15 cellular contexts compared by ENCODE assay signal in genomic region chr9:78453450-78453849, GRCh38.
A peak's percentile ranks its signal among the peaks of the same experiment; 100 is the strongest.
DNase-seq lines count a peak whose midpoint lies in the region; FAIRE-seq and TF ChIP-seq lines count a peak whose summit lies in the region.
"Had no signal": no experiment of that assay in that cellular context is flagged by ENCODE, and none has a peak within 500 bp of the region (broad histone marks: within the 10 kb centered on the region; RNA-seq: fewer than 3 reads in every experiment).

No MANE protein-coding gene starts in this region.

- H3K79me2 ChIP-seq in H1 (ENCODE audit: control insufficient read depth in 1 of 2, insufficient read depth in 2 of 2, low read length in 2 of 2): no peaks in the 10 kb centered on the region

- no peak overlapping the region for H3K14ac ChIP-seq in H1 (ENCODE audit: insufficient read length)

- DNase-seq in NCI-H146 (lab: John Stamatoyannopoulos, UW) (peak; percentile 18), NCI-H146 treated with DMSO at 0.1 percent for 48 hours (lab: John Stamatoyannopoulos, UW; ENCODE audit: unreplicated experiment) (no peak), H1 (ENCODE audit: low read depth in 1 of 2, low spot score in 2 of 2) (no peak), nephron progenitor cell (no peak), GM10248 (ENCODE audit: extremely low spot score) (no peak)
- DNase-seq in NK-92 treated with Interleukin-12 subunit alpha and Interleukin-12 subunit beta, amount 100 ng/mL, for 24 hours (lab: John Stamatoyannopoulos, UW): no peak
- no peak for DNase-seq in activated naive CD4-positive, alpha-beta T cell treated with anti-CD3 and anti-CD28 coated beads for 36 hours
- DNase-seq: 8988T; AML-193; CD8-positive, alpha-beta memory T cell; DMS 273 treated with DMSO at 0.1 percent for 48 hours; DMS79 treated with DMSO at 0.1 percent for 48 hours; EL had no signal

- peaks cover 10% of the 10 kb centered on the region for H3K36me3 Mint-ChIP-seq in nephron progenitor cell (ENCODE audit: low read depth)
- H3K36me3 Mint-ChIP-seq in activated naive CD4-positive, alpha-beta T cell treated with anti-CD3 and anti-CD28 coated beads for 36 hours (ENCODE audit: low read depth): no peaks in the 10 kb centered on the region
- H3K36me3 Mint-ChIP-seq: CD8-positive, alpha-beta memory T cell had no signal

- H3K23me2 ChIP-seq in H1 (ENCODE audit: low read depth, low read length): no peaks in the 10 kb centered on the region

- H3K4me1 ChIP-seq in H1 (replicated peaks in 1 of 4; ENCODE audit: control insufficient read depth in 3 of 4, insufficient read depth in 4 of 4, low read length in 3 of 4): peaks cover 0 to 3% (median 0%) of the 10 kb centered on the region in 4 experiments; a peak in 2 of 7 replicates
- H3K4me1 ChIP-seq: BLaER1 had no signal

- no peak overlapping the region for H3K56ac ChIP-seq in H1 (replicated peaks; ENCODE audit: insufficient read length, low read depth, low read length)

- no peak for FAIRE-seq in H1 (lab: Jason Lieb, UNC)
- FAIRE-seq: G401.6 had no signal

- POLR2A ChIA-PET in H1 (lab: Charles Lee; ENCODE audit: partially characterized antibody): no interaction called here
- POLR2A ChIA-PET in GM10248 (lab: Yijun Ruan, JAX): no interaction called here

- no peak overlapping the region for H2AK5ac ChIP-seq in H1 (ENCODE audit: low read depth, low read length)

- no peak overlapping the region for H4K91ac ChIP-seq in H1 (replicated peaks; ENCODE audit: insufficient read length, low read length)

- 0 out of 2 replicates have a peak overlapping the region, but pooled peaks have one; percentile 42 for H4K8ac ChIP-seq in H1 (ENCODE audit: extremely low read depth, insufficient read depth, low read length)

- TF ChIP-seq CTCF in H1 (IDR thresholded peaks at IDR 0.05; ENCODE audit: control extremely low read depth in 1 of 3, insufficient read depth in 1 of 3, low read depth in 1 of 3, low read length in 3 of 3) (no peak), nephron progenitor cell (IDR thresholded peaks at IDR 0.05) (no peak), GM10248 (IDR thresholded peaks at IDR 0.05; ENCODE audit: control extremely low read depth, extremely low read depth, low read depth, missing control alignments) (no peak)

- intact Hi-C loops in activated naive CD4-positive, alpha-beta T cell treated with anti-CD3 and anti-CD28 coated beads for 36 hours (cut with micrococcal nuclease): no loop called here

- no peak overlapping the region for H3K4me2 ChIP-seq in H1 (ENCODE audit: insufficient read depth in 1 of 2, low read depth in 2 of 2, low read length in 2 of 2)
- H3K4me2 ChIP-seq: BLaER1 had no signal

- no peaks in the 10 kb centered on the region for H3K27me3 ChIP-seq in H1 (replicated peaks in 1 of 4; ENCODE audit: control insufficient read depth in 3 of 4, extremely low read depth in 1 of 4, insufficient read depth in 3 of 4, low read length in 3 of 4)
- H3K27me3 ChIP-seq: BLaER1 had no signal

- WGBS in H1 (ENCODE audit: extremely low coverage in 1 of 2, insufficient coverage in 1 of 2, insufficient read length in 1 of 2, insufficient replicate concordance in 2 of 2, low coverage in 1 of 2, low lambda C conversion rate in 2 of 2, missing lambda C conversion rate in 1 of 2), 2 experiments: 91% methylated on average over 7 of the region's 7 CpGs; no CpG with 5 or more reads in 1 of the 2 experiments

- H4K20me1 ChIP-seq in H1 (replicated peaks in 1 of 2; ENCODE audit: control insufficient read depth in 1 of 2, insufficient read depth in 2 of 2, low read length in 2 of 2): no peaks in the 10 kb centered on the region
- H4K20me1 ChIP-seq: BLaER1 had no signal

- no peak overlapping the region for H2BK15ac ChIP-seq in H1 (ENCODE audit: low read length)

- no peak overlapping the region for H3K27ac ChIP-seq in H1 (ENCODE audit: low read depth, low read length)
- H3K27ac ChIP-seq: BLaER1 had no signal

- H3K27ac Mint-ChIP-seq in nephron progenitor cell: peak overlapping the region; percentile 10
- H3K27ac Mint-ChIP-seq in activated naive CD4-positive, alpha-beta T cell treated with anti-CD3 and anti-CD28 coated beads for 36 hours: no peak overlapping the region
- H3K27ac Mint-ChIP-seq: CD8-positive, alpha-beta memory T cell had no signal

- no peak overlapping the region for H2AFZ ChIP-seq in H1 (ENCODE audit: low read length)

- no peak overlapping the region for H2BK5ac ChIP-seq in H1 (ENCODE audit: low read depth, low read length)

- no peak overlapping the region for H2BK20ac ChIP-seq in H1 (ENCODE audit: low read length)

- no peaks in the 10 kb centered on the region for H3K9me3 ChIP-seq in H1 (ENCODE audit: insufficient read depth in 2 of 2, low read depth in 1 of 2, low read length in 1 of 2)
- H3K9me3 ChIP-seq: BLaER1 had no signal

- no peak overlapping the region for H3K4ac ChIP-seq in H1 (replicated peaks; ENCODE audit: insufficient read length, low read depth, low read length)

- H3K4me3 Mint-ChIP-seq in nephron progenitor cell: no peak overlapping the region
- H3K4me3 Mint-ChIP-seq in activated naive CD4-positive, alpha-beta T cell treated with anti-CD3 and anti-CD28 coated beads for 36 hours: no peak overlapping the region
- H3K4me3 Mint-ChIP-seq: CD8-positive, alpha-beta memory T cell had no signal

- no peak for TF ChIP-seq POLR2A in H1 (IDR thresholded peaks at IDR 0.05; ENCODE audit: control extremely low read depth in 1 of 2, low read depth in 2 of 2, low read length in 2 of 2)

- no peak overlapping the region for H2BK12ac ChIP-seq in H1 (ENCODE audit: low read depth, low read length)

- H3K36me3 ChIP-seq in H1 (ENCODE audit: control insufficient read depth in 2 of 4, insufficient read depth in 4 of 4, low read length in 3 of 4): no peaks in the 10 kb centered on the region
- H3K36me3 ChIP-seq: BLaER1 had no signal

- H3K9me3 Mint-ChIP-seq in nephron progenitor cell: peaks cover 14% of the 10 kb centered on the region
- H3K9me3 Mint-ChIP-seq in activated naive CD4-positive, alpha-beta T cell treated with anti-CD3 and anti-CD28 coated beads for 36 hours: no peaks in the 10 kb centered on the region

- H4K5ac ChIP-seq in H1 (ENCODE audit: insufficient read length, low read depth, low read length): no peak overlapping the region

- no peak for TF ChIP-seq EP300 in H1 (IDR thresholded peaks at IDR 0.05; ENCODE audit: borderline replicate concordance in 1 of 2, low read depth in 2 of 2, low read length in 2 of 2)

- peaks cover 37% of the 10 kb centered on the region for H3K4me1 Mint-ChIP-seq in nephron progenitor cell
- no peaks in the 10 kb centered on the region for H3K4me1 Mint-ChIP-seq in activated naive CD4-positive, alpha-beta T cell treated with anti-CD3 and anti-CD28 coated beads for 36 hours (ENCODE audit: low read depth)
- H3K4me1 Mint-ChIP-seq: CD8-positive, alpha-beta memory T cell had no signal

- H3K23ac ChIP-seq in H1 (ENCODE audit: insufficient read length): no peak overlapping the region

- TF ChIP-seq RAD21 in H1 (IDR thresholded peaks at IDR 0.05 in 1 of 2, conservative IDR thresholded peaks at IDR 0.05 in 1 of 2; ENCODE audit: low read depth in 2 of 2, low read length in 2 of 2): no peak

- H2BK120ac ChIP-seq in H1 (replicated peaks; ENCODE audit: low read depth, low read length): no peak overlapping the region

- H3K18ac ChIP-seq in H1 (ENCODE audit: extremely low read depth, low read length): no peak overlapping the region

- no peak overlapping the region for H3K9ac ChIP-seq in H1 (replicated peaks in 1 of 4; ENCODE audit: extremely low read depth in 1 of 4, low read depth in 3 of 4, low read length in 3 of 4)
- H3K9ac ChIP-seq: BLaER1 had no signal

- CTCF ChIA-PET in H1 (lab: Charles Lee; ENCODE audit: partially characterized antibody) (no interaction called here), GM10248 (lab: Yijun Ruan, JAX) (interaction anchor here (1.1 to 1.3 kb wide), 2 partner anchors 10 to 14 kb away, joined by 3 read pairs; no protein-coding TSS in a partner anchor)
- CTCF ChIA-PET in activated naive CD4-positive, alpha-beta T cell treated with anti-CD3 and anti-CD28 coated beads for 36 hours (lab: Charles Lee): no interaction called here

- H3K79me1 ChIP-seq in H1 (ENCODE audit: low read depth, low read length): no peaks in the 10 kb centered on the region

- H3K4me3 ChIP-seq in H1 (ENCODE audit: extremely low read depth in 1 of 4, insufficient read depth in 2 of 4, low read depth in 3 of 4, low read length in 4 of 4): no peak overlapping the region
- H3K4me3 ChIP-seq: BLaER1 had no signal

- H3K27me3 Mint-ChIP-seq in nephron progenitor cell (ENCODE audit: low read depth, poor library complexity): no peaks in the 10 kb centered on the region
- peaks cover 5% of the 10 kb centered on the region for H3K27me3 Mint-ChIP-seq in activated naive CD4-positive, alpha-beta T cell treated with anti-CD3 and anti-CD28 coated beads for 36 hours (ENCODE audit: low read depth)

TF ChIP-seq in H1, 55 proteins besides CTCF, POLR2A, EP300 and RAD21:
- TF ChIP-seq ATF2 (IDR thresholded peaks at IDR 0.05; ENCODE audit: low read length) (no peak), GABPA (IDR thresholded peaks at IDR 0.05; ENCODE audit: borderline replicate concordance, insufficient read depth, low read length) (no peak), BCL11A (IDR thresholded peaks at IDR 0.05; ENCODE audit: low read depth in 2 of 2, low read length in 2 of 2) (no peak), EZH2 (IDR thresholded peaks at IDR 0.05; ENCODE audit: low read depth, low read length, severe bottlenecking) (no peak), TAF1 (IDR thresholded peaks at IDR 0.05; ENCODE audit: low read depth, low read length) (no peak), NRF1 (IDR thresholded peaks at IDR 0.05; ENCODE audit: low read depth, low read length) (no peak)
